ENCODE assay signal across 8 cellular contexts in the genomic region with DNA sequence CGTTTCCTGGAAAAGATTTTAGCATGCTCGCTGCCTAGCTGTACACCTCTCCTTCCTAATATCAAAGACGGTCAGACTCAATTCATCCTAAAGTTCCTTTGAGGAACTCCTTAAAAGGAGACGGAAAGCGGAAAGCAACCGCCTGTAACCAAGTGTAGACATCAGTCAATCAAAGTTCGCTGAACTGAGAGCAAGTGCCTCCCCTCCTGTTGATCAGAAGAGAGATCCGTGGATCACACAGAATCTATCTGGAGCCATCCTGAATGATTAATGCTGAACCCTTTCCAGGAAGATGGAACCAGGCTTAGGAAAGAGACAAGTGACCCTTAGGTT. TPM values are rescaled to one million over a fixed set of nuclear protein-coding genes. Genes with fewer than 3 reads are reported as not detected.
A peak's percentile ranks its signal among the peaks of the same experiment; 100 is the strongest.
DNase-seq lines count a peak whose midpoint lies in the region; ATAC-seq and TF ChIP-seq lines count a peak whose summit lies in the region.

No MANE protein-coding gene starts in this region.

- intact Hi-C loops in mucosa of descending colon (cut with DNase I, micrococcal nuclease): loop anchor here (2.0 to 5.0 kb wide), 3 partner anchors 41 to 269 kb away; a partner anchor contains a TSS

- peaks cover 6% of the 10 kb centered on the region for H3K4me1 ChIP-seq in effector memory CD4-positive, alpha-beta T cell (ENCODE audit: control insufficient read depth, insufficient read depth, low read length, poor library complexity, severe bottlenecking)
- H3K4me1 ChIP-seq in mucosa of descending colon (ENCODE audit: low read depth): peaks cover 51% of the 10 kb centered on the region

- H3K27me3 ChIP-seq in effector memory CD4-positive, alpha-beta T cell (replicated peaks; ENCODE audit: control insufficient read depth, insufficient read depth, low read length, poor library complexity, severe bottlenecking): no peaks in the 10 kb centered on the region

- TF ChIP-seq CTCF in mucosa of descending colon (IDR thresholded peaks at IDR 0.05): no peak

- no peaks in the 10 kb centered on the region for H3K9me3 ChIP-seq in effector memory CD4-positive, alpha-beta T cell (ENCODE audit: control insufficient read depth, low read length)
- H3K9me3 ChIP-seq in mucosa of descending colon: no peaks in the 10 kb centered on the region

- no peaks in the 10 kb centered on the region for H3K36me3 ChIP-seq in effector memory CD4-positive, alpha-beta T cell (ENCODE audit: control insufficient read depth, insufficient read depth, low read length)
- no peaks in the 10 kb centered on the region for H3K36me3 ChIP-seq in mucosa of descending colon (ENCODE audit: low read depth)

- ATAC-seq in HG02938 (IDR thresholded peaks at IDR 0.05; ENCODE audit: unreplicated experiment) (peak; percentile 37), SK-N-SH treated with all-trans-retinoic acid at 6 μM for 48 hours (peak; percentile 1; the same call in 2 of the 3 replicates), mucosa of descending colon (no peak)

- peak overlapping the region; percentile 95 for H3K4me3 ChIP-seq in effector memory CD4-positive, alpha-beta T cell (ENCODE audit: insufficient read depth, low read depth, low read length, poor library complexity, severe bottlenecking)
- peak overlapping the region; percentile 75 for H3K4me3 ChIP-seq in mucosa of descending colon

- DNase-seq in NCI-H1105 treated with DMSO at 0.1 percent for 48 hours (lab: John Stamatoyannopoulos, UW) (peak; percentile 39), NCI-H1105 (lab: John Stamatoyannopoulos, UW) (no peak), mucosa of descending colon (peak in 1 of 3 donors; percentile 53), 8988T (no peak), AG08395 (ENCODE audit: low spot score) (no peak)
- DNase-seq in effector memory CD4-positive, alpha-beta T cell: no peak

- peak overlapping the region; percentile 85 for H3K27ac ChIP-seq in effector memory CD4-positive, alpha-beta T cell (ENCODE audit: insufficient read depth, low read length, poor library complexity, severe bottlenecking)

TF ChIP-seq in SK-N-SH treated with all-trans-retinoic acid at 6 μM for 48 hours, 23 proteins besides CTCF, POLR2A, EP300 and RAD21:
- TF ChIP-seq ZNF8 (CRISPR knock-in tag; IDR thresholded peaks at IDR 0.05): no peak
- TF ChIP-seq RARB (CRISPR knock-in tag; IDR thresholded peaks at IDR 0.05): no peak
- no peak for TF ChIP-seq BACH2 (CRISPR knock-in tag; IDR thresholded peaks at IDR 0.05; ENCODE audit: borderline replicate concordance)
- TF ChIP-seq OSR1 (CRISPR knock-in tag; IDR thresholded peaks at IDR 0.05): no peak
- TF ChIP-seq SNAI2 (CRISPR knock-in tag; IDR thresholded peaks at IDR 0.05): no peak
- TF ChIP-seq ZNF565 (CRISPR knock-in tag; conservative IDR thresholded peaks at IDR 0.05; ENCODE audit: low read depth): no peak
- TF ChIP-seq ZNF70 (CRISPR knock-in tag; IDR thresholded peaks at IDR 0.05): no peak
- TF ChIP-seq ISL1 (CRISPR knock-in tag; IDR thresholded peaks at IDR 0.05): no peak
- TF ChIP-seq CSDC2 (CRISPR knock-in tag; IDR thresholded peaks at IDR 0.05): no peak
- TF ChIP-seq, protein P1, sequence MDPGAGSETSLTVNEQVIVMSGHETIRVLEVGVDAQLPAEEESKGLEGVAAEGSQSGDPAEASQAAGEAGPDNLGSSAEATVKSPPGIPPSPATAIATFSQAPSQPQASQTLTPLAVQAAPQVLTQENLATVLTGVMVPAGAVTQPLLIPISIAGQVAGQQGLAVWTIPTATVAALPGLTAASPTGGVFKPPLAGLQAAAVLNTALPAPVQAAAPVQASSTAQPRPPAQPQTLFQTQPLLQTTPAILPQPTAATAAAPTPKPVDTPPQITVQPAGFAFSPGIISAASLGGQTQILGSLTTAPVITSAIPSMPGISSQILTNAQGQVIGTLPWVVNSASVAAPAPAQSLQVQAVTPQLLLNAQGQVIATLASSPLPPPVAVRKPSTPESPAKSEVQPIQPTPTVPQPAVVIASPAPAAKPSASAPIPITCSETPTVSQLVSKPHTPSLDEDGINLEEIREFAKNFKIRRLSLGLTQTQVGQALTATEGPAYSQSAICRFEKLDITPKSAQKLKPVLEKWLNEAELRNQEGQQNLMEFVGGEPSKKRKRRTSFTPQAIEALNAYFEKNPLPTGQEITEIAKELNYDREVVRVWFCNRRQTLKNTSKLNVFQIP (CRISPR knock-in tag; IDR thresholded peaks at IDR 0.05; ENCODE audit: borderline replicate concordance, low read depth): no peak
- no peak for TF ChIP-seq ARNTL (CRISPR knock-in tag; IDR thresholded peaks at IDR 0.05; ENCODE audit: borderline replicate concordance, low read depth)
- no peak for TF ChIP-seq ZC3H10 (CRISPR knock-in tag; IDR thresholded peaks at IDR 0.05)

RNA-seq across cellular contexts. Expression of a gene that starts 0.5 kb away (rescaled TPM):
- total RNA-seq in mucosa of descending colon: 100 to 1,000 TPM in 1 of 3 donors, 10 to 100 TPM in 2; 68.7 to 121 (median 85.8) TPM

RNA-seq across cellular contexts. Expression of a gene that starts 22.2 kb away (rescaled TPM):
- total RNA-seq in mucosa of descending colon: under 1 TPM; 0.12 to 0.85 (median 0.27) TPM

RNA-seq across cellular contexts. Expression of a gene that starts 40.9 kb away (rescaled TPM):
- total RNA-seq in mucosa of descending colon: 10 to 100 TPM; 32.7 to 52.0 (median 35.9) TPM

RNA-seq across cellular contexts. Expression of a gene that starts 41.3 kb away (rescaled TPM):
- total RNA-seq in mucosa of descending colon: 100 to 1,000 TPM in 1 of 3 donors, 10 to 100 TPM in 2; 83.9 to 115 (median 93.8) TPM

RNA-seq across cellular contexts. Expression of a gene that starts 47.5 kb away (rescaled TPM):
- total RNA-seq in mucosa of descending colon: 10 to 100 TPM; 40.6 to 48.4 (median 45.5) TPM
